In genomic region chr3:151086484-151087456, GRCh38 we compare ENCODE assay signal across 8 cellular contexts. TPM values are rescaled to one million over a fixed set of nuclear protein-coding genes. Genes with fewer than 3 reads are reported as not detected.
DNase-seq lines count a peak whose midpoint lies in the region; ATAC-seq and TF ChIP-seq lines count a peak whose summit lies in the region.

No MANE protein-coding gene starts in this region.

- H3K27me3 Mint-ChIP-seq in Caco-2 (ENCODE audit: insufficient read depth, unreplicated experiment): no peaks in the 10 kb centered on the region
- peaks cover 52% of the 10 kb centered on the region for H3K27me3 Mint-ChIP-seq in activated T-helper 2 cell treated with anti-CD3 and anti-CD28 coated beads, Interferon-gamma antibody, Interleukin-2, Interleukin-4, amounts not matched to agents 10 μg/mL and 5 μg/mL and 100 μg/mL, durations not matched to agents 14 hours and 24 hours and 36 hours (ENCODE audit: low read depth)
- H3K27me3 Mint-ChIP-seq in natural killer cell treated with Interleukin-12 subunit alpha and Interleukin-12 subunit beta and Interleukin-15 and Interleukin-18, amount 100 ng/mL, for 72 hours: peaks cover 20 to 52% of the 10 kb centered on the region in 2 donors

- peak; percentile 48 to 63 for TF ChIP-seq CTCF in Caco-2 (IDR thresholded peaks at IDR 0.05; ENCODE audit: insufficient read depth in 1 of 2, low read depth in 1 of 2, low read length in 1 of 2, severe bottlenecking in 1 of 2, unreplicated experiment in 1 of 2)
- TF ChIP-seq CTCF in OCI-LY7 (conservative IDR thresholded peaks at IDR 0.05; ENCODE audit: low read length): peak; percentile 60
- TF ChIP-seq CTCF in fibroblast of pulmonary artery (IDR thresholded peaks at IDR 0.05; ENCODE audit: low read length, missing control alignments): peak; percentile 68

- no TSS peak for BruUV-seq in Caco-2 (replicated peaks; lab: Mats Ljungman, UMichigan)
- BruUV-seq in OCI-LY7 (replicated peaks; lab: Mats Ljungman, UMichigan): no TSS peak

- no peaks in the 10 kb centered on the region for H3K9me3 ChIP-seq in Caco-2
- H3K9me3 ChIP-seq in OCI-LY7 (ENCODE audit: low read length): no peaks in the 10 kb centered on the region

- peak overlapping the region; percentile 93 for H3K4me2 ChIP-seq in OCI-LY7 (ENCODE audit: low read length)

- DNase-seq in Caco-2 (peak; percentile 80 to 88), HuH-7 (ENCODE audit: low spot score) (peak; percentile 74), OCI-LY7 (ENCODE audit: low spot score) (peak; percentile 92), fibroblast of pulmonary artery (ENCODE audit: low read depth) (peak; percentile 87)
- DNase-seq in activated T-helper 2 cell treated with anti-CD3 and anti-CD28 coated beads, Interferon-gamma antibody, Interleukin-2, Interleukin-4, amounts not matched to agents 10 μg/mL and 5 μg/mL and 100 μg/mL, durations not matched to agents 14 hours and 24 hours and 36 hours (ENCODE audit: low spot score): peak; percentile 67
- DNase-seq in natural killer cell treated with Interleukin-12 subunit alpha and Interleukin-12 subunit beta and Interleukin-15 and Interleukin-18, amount 100 ng/mL, for 72 hours (ENCODE audit: low spot score): peak; percentile 66
- peak; percentile 30 to 59 (median 46) for DNase-seq in stimulated activated naive CD4-positive, alpha-beta T cell (lab: John Stamatoyannopoulos, UW)

- H3K36me3 Mint-ChIP-seq in Caco-2 (ENCODE audit: insufficient read depth, unreplicated experiment): peaks cover 15% of the 10 kb centered on the region
- no peaks in the 10 kb centered on the region for H3K36me3 Mint-ChIP-seq in activated T-helper 2 cell treated with anti-CD3 and anti-CD28 coated beads, Interferon-gamma antibody, Interleukin-2, Interleukin-4, amounts not matched to agents 10 μg/mL and 5 μg/mL and 100 μg/mL, durations not matched to agents 14 hours and 24 hours and 36 hours (ENCODE audit: low read depth)
- no peaks in the 10 kb centered on the region for H3K36me3 Mint-ChIP-seq in natural killer cell treated with Interleukin-12 subunit alpha and Interleukin-12 subunit beta and Interleukin-15 and Interleukin-18, amount 100 ng/mL, for 72 hours

- H4K20me1 ChIP-seq in OCI-LY7 (ENCODE audit: insufficient read depth, low read length): 0 out of 2 replicates have a peak, but pooled peaks cover 3% of the 10 kb centered on the region

- no peaks in the 10 kb centered on the region for H3K27me3 ChIP-seq in Caco-2 (replicated peaks; ENCODE audit: control insufficient read depth, insufficient read depth, low read length)

- H3K36me3 ChIP-seq in Caco-2 (ENCODE audit: control insufficient read depth, insufficient read depth, low read length) (no peaks in the 10 kb centered on the region), OCI-LY7 (ENCODE audit: insufficient read depth, low read length) (peaks cover 5% of the 10 kb centered on the region; the same call in 1 of the 2 replicates)

- intact Hi-C loops in Caco-2 (cut with micrococcal nuclease; ENCODE audit: unreplicated experiment): loop anchor here (1.0 to 10.0 kb wide), 6 partner anchors 19 to 302 kb away; no protein-coding TSS in a partner anchor
- intact Hi-C loops in OCI-LY7 (cut with micrococcal nuclease; ENCODE audit: unreplicated experiment): loop anchor here (1.0 to 5.0 kb wide), 7 partner anchors 191 to 1274 kb away; partner anchors contain the start of genes EIF2A, P2RY14, RNF13 and SELENOT
- intact Hi-C loops in activated T-helper 2 cell treated with anti-CD3 and anti-CD28 coated beads, Interferon-gamma antibody, Interleukin-2, Interleukin-4, amounts not matched to agents 10 μg/mL and 5 μg/mL and 100 μg/mL, durations not matched to agents 14 hours and 24 hours and 36 hours (cut with micrococcal nuclease): loop anchor here (1.0 to 10.0 kb wide), 10 partner anchors 49 to 672 kb away; partner anchors contain the start of genes EIF2A and SERP1

- peaks cover 20% of the 10 kb centered on the region for H3K4me1 Mint-ChIP-seq in Caco-2 (ENCODE audit: low read depth, unreplicated experiment)
- H3K4me1 Mint-ChIP-seq in activated T-helper 2 cell treated with anti-CD3 and anti-CD28 coated beads, Interferon-gamma antibody, Interleukin-2, Interleukin-4, amounts not matched to agents 10 μg/mL and 5 μg/mL and 100 μg/mL, durations not matched to agents 14 hours and 24 hours and 36 hours (ENCODE audit: low read depth): peaks cover 11% of the 10 kb centered on the region
- H3K4me1 Mint-ChIP-seq in natural killer cell treated with Interleukin-12 subunit alpha and Interleukin-12 subunit beta and Interleukin-15 and Interleukin-18, amount 100 ng/mL, for 72 hours (ENCODE audit: low read depth in 2 of 2): peaks cover 5 to 9% of the 10 kb centered on the region in 2 donors

- peaks cover 18% of the 10 kb centered on the region; the same call in 1 of the 2 replicates for H3K79me2 ChIP-seq in OCI-LY7 (ENCODE audit: insufficient read depth, low read depth, low read length)

- peak; percentile 71 for ATAC-seq in GM21423 (IDR thresholded peaks at IDR 0.05; ENCODE audit: unreplicated experiment)
- peak; percentile 68 to 71 for ATAC-seq in natural killer cell treated with Interleukin-12 subunit alpha and Interleukin-12 subunit beta and Interleukin-15 and Interleukin-18, amount 100 ng/mL, for 72 hours

- peak overlapping the region; percentile 93 for H3K27ac Mint-ChIP-seq in Caco-2 (ENCODE audit: unreplicated experiment)
- peak overlapping the region; percentile 46 for H3K27ac Mint-ChIP-seq in activated T-helper 2 cell treated with anti-CD3 and anti-CD28 coated beads, Interferon-gamma antibody, Interleukin-2, Interleukin-4, amounts not matched to agents 10 μg/mL and 5 μg/mL and 100 μg/mL, durations not matched to agents 14 hours and 24 hours and 36 hours
- H3K27ac Mint-ChIP-seq in natural killer cell treated with Interleukin-12 subunit alpha and Interleukin-12 subunit beta and Interleukin-15 and Interleukin-18, amount 100 ng/mL, for 72 hours: no peak overlapping the region

- peak overlapping the region; percentile 85 for H2AFZ ChIP-seq in OCI-LY7 (ENCODE audit: low read length)

- CTCF ChIA-PET in Caco-2 (lab: Charles Lee) (interaction anchor here (0.5 to 2.2 kb wide), 14 partner anchors 19 to 1527 kb away, joined by 3 to 13 read pairs (median 4); no protein-coding TSS in a partner anchor), OCI-LY7 (lab: Charles Lee; ENCODE audit: unreplicated experiment) (interaction anchor here (1.1 kb wide), 1 partner anchor 56 kb away, joined by 4 read pairs; no protein-coding TSS in a partner anchor)

- no peaks in the 10 kb centered on the region for H3K9me2 ChIP-seq in OCI-LY7 (ENCODE audit: insufficient read depth, low read length)

- H3K4me3 ChIP-seq in Caco-2 (ENCODE audit: low read depth, low read length): peak overlapping the region; percentile 75
- peak overlapping the region; percentile 88 for H3K4me3 ChIP-seq in OCI-LY7 (ENCODE audit: low read depth, low read length, poor library complexity, severe bottlenecking)
- H3K4me3 ChIP-seq in fibroblast of pulmonary artery (replicated peaks; ENCODE audit: low read depth, low read length): peak overlapping the region; percentile 58

- H3K4me1 ChIP-seq in Caco-2 (peaks cover 7% of the 10 kb centered on the region; the same call in 1 of the 2 replicates), OCI-LY7 (ENCODE audit: insufficient read depth, low read length, poor library complexity, severe bottlenecking) (peaks cover 25% of the 10 kb centered on the region)

- H3K9me3 Mint-ChIP-seq in Caco-2 (ENCODE audit: unreplicated experiment): no peaks in the 10 kb centered on the region
- no peaks in the 10 kb centered on the region for H3K9me3 Mint-ChIP-seq in activated T-helper 2 cell treated with anti-CD3 and anti-CD28 coated beads, Interferon-gamma antibody, Interleukin-2, Interleukin-4, amounts not matched to agents 10 μg/mL and 5 μg/mL and 100 μg/mL, durations not matched to agents 14 hours and 24 hours and 36 hours
- no peaks in the 10 kb centered on the region for H3K9me3 Mint-ChIP-seq in natural killer cell treated with Interleukin-12 subunit alpha and Interleukin-12 subunit beta and Interleukin-15 and Interleukin-18, amount 100 ng/mL, for 72 hours

- POLR2A ChIA-PET in Caco-2 (lab: Charles Lee) (interaction anchor here (0.6 kb wide), 1 partner anchor 22 kb away, joined by 11 read pairs; no protein-coding TSS in a partner anchor), OCI-LY7 (lab: Charles Lee) (interaction anchor here (0.5 to 3.8 kb wide), 12 partner anchors 7 to 1110 kb away, joined by 3 to 14 read pairs (median 4); no protein-coding TSS in a partner anchor)

- H3K4me3 Mint-ChIP-seq in Caco-2 (ENCODE audit: unreplicated experiment): peak overlapping the region; percentile 86
- peak overlapping the region; percentile 86 for H3K4me3 Mint-ChIP-seq in activated T-helper 2 cell treated with anti-CD3 and anti-CD28 coated beads, Interferon-gamma antibody, Interleukin-2, Interleukin-4, amounts not matched to agents 10 μg/mL and 5 μg/mL and 100 μg/mL, durations not matched to agents 14 hours and 24 hours and 36 hours (ENCODE audit: low read depth)
- H3K4me3 Mint-ChIP-seq in natural killer cell treated with Interleukin-12 subunit alpha and Interleukin-12 subunit beta and Interleukin-15 and Interleukin-18, amount 100 ng/mL, for 72 hours: peak overlapping the region; percentile 81

- H3K27ac ChIP-seq in OCI-LY7 (ENCODE audit: low read depth, low read length, poor library complexity, severe bottlenecking): peak overlapping the region; percentile 71

RNA-seq across cellular contexts. Expression of gene MED12L, which starts 1.3 kb away (rescaled TPM):
- total RNA-seq in Caco-2 (2022) (21.5 and 22.9 TPM in 2 replicates), OCI-LY7 (2022) (32.7 and 33.8 TPM in 2 replicates)
- 12.6 and 16.4 TPM in 2 replicates for total RNA-seq in OCI-LY7 (2014; rRNA removed; shearing (Covaris generic))
- total RNA-seq in activated T-helper 2 cell treated with anti-CD3 and anti-CD28 coated beads, Interferon-gamma antibody, Interleukin-2, Interleukin-4, amounts not matched to agents 10 μg/mL and 5 μg/mL and 100 μg/mL, durations not matched to agents 14 hours and 24 hours and 36 hours: 7.1 and 8.7 TPM in 2 replicates
- 1 to 10 TPM; 1.7 to 2.8 TPM for total RNA-seq in natural killer cell treated with Interleukin-12 subunit alpha and Interleukin-12 subunit beta and Interleukin-15 and Interleukin-18, amount 100 ng/mL, for 72 hours

Comparison
In these comparisons a context has a peak if more than half of its experiments do, and no peak if none do; other contexts are left out.
1. Peak in every context shown above with its lines: DNase-seq, ATAC-seq, H3K4me3 ChIP-seq and H3K27ac ChIP-seq.
2. H3K27ac Mint-ChIP-seq: peak in Caco-2 (single experiment) and activated T-helper 2 cell treated with anti-CD3 and anti-CD28 coated beads, Interferon-gamma antibody, Interleukin-2, Interleukin-4, amounts not matched to agents 10 μg/mL and 5 μg/mL and 100 μg/mL, durations not matched to agents 14 hours and 24 hours and 36 hours (single experiment); none in natural killer cell treated with Interleukin-12 subunit alpha and Interleukin-12 subunit beta and Interleukin-15 and Interleukin-18, amount 100 ng/mL, for 72 hours (0 of 2).